ENCODE assay signal across 1 cellular context in the genomic region with DNA sequence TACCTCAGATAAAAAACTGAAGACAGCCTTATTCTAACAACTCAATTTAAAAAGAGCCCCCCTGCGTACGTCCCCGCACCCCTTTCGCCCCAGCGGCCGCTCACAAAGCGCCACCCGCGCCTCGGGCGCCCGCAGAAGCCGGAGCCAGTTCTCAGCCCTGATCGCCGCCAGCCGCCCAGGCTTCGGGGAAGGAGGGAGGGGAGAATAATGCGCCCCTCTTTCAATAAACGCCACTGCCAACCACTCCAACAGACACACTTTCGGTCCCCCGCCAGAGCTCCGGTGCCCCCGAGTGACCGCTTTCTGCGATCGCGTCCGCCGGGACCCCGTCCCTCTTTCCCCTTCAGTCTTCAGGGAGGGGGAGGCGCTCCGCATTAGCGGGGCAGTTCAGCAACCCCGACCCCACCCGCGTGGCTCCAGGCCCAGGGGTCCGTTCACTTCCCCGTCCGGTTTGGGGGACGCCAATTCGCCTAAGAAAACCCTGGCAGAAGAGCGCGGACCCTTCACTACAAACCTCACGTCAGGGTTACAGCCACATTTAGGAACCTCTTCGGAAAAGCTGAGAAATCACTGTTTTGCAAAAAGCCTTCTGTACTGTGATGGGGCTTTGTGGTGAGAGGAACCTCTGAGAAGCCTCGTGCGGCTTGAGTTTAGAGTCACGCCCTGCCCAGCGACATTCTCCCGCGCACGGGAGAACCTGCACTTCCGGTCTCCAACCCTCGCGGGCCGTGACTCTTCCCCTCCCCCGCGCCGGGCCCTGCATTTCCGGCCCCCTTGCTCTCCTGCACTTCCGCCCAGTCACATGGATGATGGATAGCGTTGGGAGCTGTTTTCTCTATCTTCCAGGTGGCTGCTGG.
TF ChIP-seq lines count a peak whose summit lies in the region.

No MANE protein-coding gene starts in this region.

TF ChIP-seq in WTC11, 78 proteins besides CTCF, POLR2A, EP300 and RAD21 (continued from another document and continues in another):
- TF ChIP-seq, protein P1, sequence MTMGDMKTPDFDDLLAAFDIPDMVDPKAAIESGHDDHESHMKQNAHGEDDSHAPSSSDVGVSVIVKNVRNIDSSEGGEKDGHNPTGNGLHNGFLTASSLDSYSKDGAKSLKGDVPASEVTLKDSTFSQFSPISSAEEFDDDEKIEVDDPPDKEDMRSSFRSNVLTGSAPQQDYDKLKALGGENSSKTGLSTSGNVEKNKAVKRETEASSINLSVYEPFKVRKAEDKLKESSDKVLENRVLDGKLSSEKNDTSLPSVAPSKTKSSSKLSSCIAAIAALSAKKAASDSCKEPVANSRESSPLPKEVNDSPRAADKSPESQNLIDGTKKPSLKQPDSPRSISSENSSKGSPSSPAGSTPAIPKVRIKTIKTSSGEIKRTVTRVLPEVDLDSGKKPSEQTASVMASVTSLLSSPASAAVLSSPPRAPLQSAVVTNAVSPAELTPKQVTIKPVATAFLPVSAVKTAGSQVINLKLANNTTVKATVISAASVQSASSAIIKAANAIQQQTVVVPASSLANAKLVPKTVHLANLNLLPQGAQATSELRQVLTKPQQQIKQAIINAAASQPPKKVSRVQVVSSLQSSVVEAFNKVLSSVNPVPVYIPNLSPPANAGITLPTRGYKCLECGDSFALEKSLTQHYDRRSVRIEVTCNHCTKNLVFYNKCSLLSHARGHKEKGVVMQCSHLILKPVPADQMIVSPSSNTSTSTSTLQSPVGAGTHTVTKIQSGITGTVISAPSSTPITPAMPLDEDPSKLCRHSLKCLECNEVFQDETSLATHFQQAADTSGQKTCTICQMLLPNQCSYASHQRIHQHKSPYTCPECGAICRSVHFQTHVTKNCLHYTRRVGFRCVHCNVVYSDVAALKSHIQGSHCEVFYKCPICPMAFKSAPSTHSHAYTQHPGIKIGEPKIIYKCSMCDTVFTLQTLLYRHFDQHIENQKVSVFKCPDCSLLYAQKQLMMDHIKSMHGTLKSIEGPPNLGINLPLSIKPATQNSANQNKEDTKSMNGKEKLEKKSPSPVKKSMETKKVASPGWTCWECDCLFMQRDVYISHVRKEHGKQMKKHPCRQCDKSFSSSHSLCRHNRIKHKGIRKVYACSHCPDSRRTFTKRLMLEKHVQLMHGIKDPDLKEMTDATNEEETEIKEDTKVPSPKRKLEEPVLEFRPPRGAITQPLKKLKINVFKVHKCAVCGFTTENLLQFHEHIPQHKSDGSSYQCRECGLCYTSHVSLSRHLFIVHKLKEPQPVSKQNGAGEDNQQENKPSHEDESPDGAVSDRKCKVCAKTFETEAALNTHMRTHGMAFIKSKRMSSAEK (CRISPR knock-in tag; IDR thresholded peaks at IDR 0.05; ENCODE audit: borderline replicate concordance): no peak
- TF ChIP-seq TEAD1 (CRISPR knock-in tag; IDR thresholded peaks at IDR 0.05) (peak; percentile 49; the same call in 1 of the 2 replicates), ZBTB21 (CRISPR knock-in tag; IDR thresholded peaks at IDR 0.05; ENCODE audit: borderline replicate concordance) (no peak), SP1 (CRISPR knock-in tag; conservative IDR thresholded peaks at IDR 0.05) (no peak), ZNF416 (CRISPR knock-in tag; IDR thresholded peaks at IDR 0.05) (no peak), IRF2 (CRISPR knock-in tag; IDR thresholded peaks at IDR 0.05; ENCODE audit: borderline replicate concordance, low read depth) (no peak), GRHL2 (CRISPR knock-in tag; IDR thresholded peaks at IDR 0.05; ENCODE audit: insufficient replicate concordance, severe bottlenecking) (no peak), GABPB1 (CRISPR knock-in tag; IDR thresholded peaks at IDR 0.05) (peak; percentile 56; the same call in 1 of the 2 replicates), NR2C2 (CRISPR knock-in tag; IDR thresholded peaks at IDR 0.05) (no peak; the same call in 1 of the 2 replicates), JUN (CRISPR knock-in tag; IDR thresholded peaks at IDR 0.05) (peak; percentile 81), ZNF671 (CRISPR knock-in tag; IDR thresholded peaks at IDR 0.05) (no peak), NR1H2 (CRISPR knock-in tag; IDR thresholded peaks at IDR 0.05) (0 out of 2 replicates have a peak, but pooled peaks have one; percentile 49), ZBTB43 (CRISPR knock-in tag; IDR thresholded peaks at IDR 0.05) (peak; percentile 64; the same call in 1 of the 2 replicates), CREB1 (CRISPR knock-in tag; IDR thresholded peaks at IDR 0.05) (peak; percentile 74; the same call in 1 of the 2 replicates), ZSCAN18 (CRISPR knock-in tag; IDR thresholded peaks at IDR 0.05) (no peak), ZNF138 (CRISPR knock-in tag; conservative IDR thresholded peaks at IDR 0.05) (no peak), RORB (CRISPR knock-in tag; IDR thresholded peaks at IDR 0.05) (no peak), ETV6 (CRISPR knock-in tag; IDR thresholded peaks at IDR 0.05) (peak; percentile 80), ZMAT4 (CRISPR knock-in tag; IDR thresholded peaks at IDR 0.05) (no peak), ZNF263 (CRISPR knock-in tag; IDR thresholded peaks at IDR 0.05; ENCODE audit: low read depth) (0 out of 2 replicates have a peak, but pooled peaks have one; percentile 31), ZNF512 (CRISPR knock-in tag; IDR thresholded peaks at IDR 0.05; ENCODE audit: borderline replicate concordance) (no peak), SMAD3 (CRISPR knock-in tag; IDR thresholded peaks at IDR 0.05; ENCODE audit: borderline replicate concordance) (peak; percentile 88), ELF4 (CRISPR knock-in tag; IDR thresholded peaks at IDR 0.05; ENCODE audit: low read depth) (no peak), RELA (CRISPR knock-in tag; IDR thresholded peaks at IDR 0.05; ENCODE audit: borderline replicate concordance) (no peak), MXD4 (CRISPR knock-in tag; IDR thresholded peaks at IDR 0.05; ENCODE audit: borderline replicate concordance) (no peak), GTF2I (CRISPR knock-in tag; conservative IDR thresholded peaks at IDR 0.05) (no peak), USF2 (CRISPR knock-in tag; IDR thresholded peaks at IDR 0.05) (no peak), FOXP1 (CRISPR knock-in tag; IDR thresholded peaks at IDR 0.05; ENCODE audit: borderline replicate concordance) (peak; percentile 88), ATF2 (CRISPR knock-in tag; IDR thresholded peaks at IDR 0.05; ENCODE audit: borderline replicate concordance, low read depth) (peak; percentile 46; the same call in 1 of the 2 replicates), EMX1 (CRISPR knock-in tag; IDR thresholded peaks at IDR 0.05) (no peak), NFE2L1 (CRISPR knock-in tag; IDR thresholded peaks at IDR 0.05) (peak; percentile 87; the same call in 1 of the 2 replicates)
- TF ChIP-seq, protein P2, sequence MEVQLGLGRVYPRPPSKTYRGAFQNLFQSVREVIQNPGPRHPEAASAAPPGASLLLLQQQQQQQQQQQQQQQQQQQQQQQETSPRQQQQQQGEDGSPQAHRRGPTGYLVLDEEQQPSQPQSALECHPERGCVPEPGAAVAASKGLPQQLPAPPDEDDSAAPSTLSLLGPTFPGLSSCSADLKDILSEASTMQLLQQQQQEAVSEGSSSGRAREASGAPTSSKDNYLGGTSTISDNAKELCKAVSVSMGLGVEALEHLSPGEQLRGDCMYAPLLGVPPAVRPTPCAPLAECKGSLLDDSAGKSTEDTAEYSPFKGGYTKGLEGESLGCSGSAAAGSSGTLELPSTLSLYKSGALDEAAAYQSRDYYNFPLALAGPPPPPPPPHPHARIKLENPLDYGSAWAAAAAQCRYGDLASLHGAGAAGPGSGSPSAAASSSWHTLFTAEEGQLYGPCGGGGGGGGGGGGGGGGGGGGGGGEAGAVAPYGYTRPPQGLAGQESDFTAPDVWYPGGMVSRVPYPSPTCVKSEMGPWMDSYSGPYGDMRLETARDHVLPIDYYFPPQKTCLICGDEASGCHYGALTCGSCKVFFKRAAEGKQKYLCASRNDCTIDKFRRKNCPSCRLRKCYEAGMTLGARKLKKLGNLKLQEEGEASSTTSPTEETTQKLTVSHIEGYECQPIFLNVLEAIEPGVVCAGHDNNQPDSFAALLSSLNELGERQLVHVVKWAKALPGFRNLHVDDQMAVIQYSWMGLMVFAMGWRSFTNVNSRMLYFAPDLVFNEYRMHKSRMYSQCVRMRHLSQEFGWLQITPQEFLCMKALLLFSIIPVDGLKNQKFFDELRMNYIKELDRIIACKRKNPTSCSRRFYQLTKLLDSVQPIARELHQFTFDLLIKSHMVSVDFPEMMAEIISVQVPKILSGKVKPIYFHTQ (CRISPR knock-in tag; IDR thresholded peaks at IDR 0.05): no peak
- TF ChIP-seq, protein P3, sequence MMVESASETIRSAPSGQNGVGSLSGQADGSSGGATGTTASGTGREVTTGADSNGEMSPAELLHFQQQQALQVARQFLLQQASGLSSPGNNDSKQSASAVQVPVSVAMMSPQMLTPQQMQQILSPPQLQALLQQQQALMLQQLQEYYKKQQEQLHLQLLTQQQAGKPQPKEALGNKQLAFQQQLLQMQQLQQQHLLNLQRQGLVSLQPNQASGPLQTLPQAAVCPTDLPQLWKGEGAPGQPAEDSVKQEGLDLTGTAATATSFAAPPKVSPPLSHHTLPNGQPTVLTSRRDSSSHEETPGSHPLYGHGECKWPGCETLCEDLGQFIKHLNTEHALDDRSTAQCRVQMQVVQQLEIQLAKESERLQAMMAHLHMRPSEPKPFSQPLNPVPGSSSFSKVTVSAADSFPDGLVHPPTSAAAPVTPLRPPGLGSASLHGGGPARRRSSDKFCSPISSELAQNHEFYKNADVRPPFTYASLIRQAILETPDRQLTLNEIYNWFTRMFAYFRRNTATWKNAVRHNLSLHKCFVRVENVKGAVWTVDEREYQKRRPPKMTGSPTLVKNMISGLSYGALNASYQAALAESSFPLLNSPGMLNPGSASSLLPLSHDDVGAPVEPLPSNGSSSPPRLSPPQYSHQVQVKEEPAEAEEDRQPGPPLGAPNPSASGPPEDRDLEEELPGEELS (CRISPR knock-in tag; IDR thresholded peaks at IDR 0.05): peak; percentile 47; the same call in 1 of the 2 replicates
- TF ChIP-seq, protein P4, sequence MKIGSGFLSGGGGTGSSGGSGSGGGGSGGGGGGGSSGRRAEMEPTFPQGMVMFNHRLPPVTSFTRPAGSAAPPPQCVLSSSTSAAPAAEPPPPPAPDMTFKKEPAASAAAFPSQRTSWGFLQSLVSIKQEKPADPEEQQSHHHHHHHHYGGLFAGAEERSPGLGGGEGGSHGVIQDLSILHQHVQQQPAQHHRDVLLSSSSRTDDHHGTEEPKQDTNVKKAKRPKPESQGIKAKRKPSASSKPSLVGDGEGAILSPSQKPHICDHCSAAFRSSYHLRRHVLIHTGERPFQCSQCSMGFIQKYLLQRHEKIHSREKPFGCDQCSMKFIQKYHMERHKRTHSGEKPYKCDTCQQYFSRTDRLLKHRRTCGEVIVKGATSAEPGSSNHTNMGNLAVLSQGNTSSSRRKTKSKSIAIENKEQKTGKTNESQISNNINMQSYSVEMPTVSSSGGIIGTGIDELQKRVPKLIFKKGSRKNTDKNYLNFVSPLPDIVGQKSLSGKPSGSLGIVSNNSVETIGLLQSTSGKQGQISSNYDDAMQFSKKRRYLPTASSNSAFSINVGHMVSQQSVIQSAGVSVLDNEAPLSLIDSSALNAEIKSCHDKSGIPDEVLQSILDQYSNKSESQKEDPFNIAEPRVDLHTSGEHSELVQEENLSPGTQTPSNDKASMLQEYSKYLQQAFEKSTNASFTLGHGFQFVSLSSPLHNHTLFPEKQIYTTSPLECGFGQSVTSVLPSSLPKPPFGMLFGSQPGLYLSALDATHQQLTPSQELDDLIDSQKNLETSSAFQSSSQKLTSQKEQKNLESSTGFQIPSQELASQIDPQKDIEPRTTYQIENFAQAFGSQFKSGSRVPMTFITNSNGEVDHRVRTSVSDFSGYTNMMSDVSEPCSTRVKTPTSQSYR (CRISPR knock-in tag; IDR thresholded peaks at IDR 0.05): peak; percentile 81
